Comparison of ENCODE assay signal across 17 cellular contexts in the genomic region with DNA sequence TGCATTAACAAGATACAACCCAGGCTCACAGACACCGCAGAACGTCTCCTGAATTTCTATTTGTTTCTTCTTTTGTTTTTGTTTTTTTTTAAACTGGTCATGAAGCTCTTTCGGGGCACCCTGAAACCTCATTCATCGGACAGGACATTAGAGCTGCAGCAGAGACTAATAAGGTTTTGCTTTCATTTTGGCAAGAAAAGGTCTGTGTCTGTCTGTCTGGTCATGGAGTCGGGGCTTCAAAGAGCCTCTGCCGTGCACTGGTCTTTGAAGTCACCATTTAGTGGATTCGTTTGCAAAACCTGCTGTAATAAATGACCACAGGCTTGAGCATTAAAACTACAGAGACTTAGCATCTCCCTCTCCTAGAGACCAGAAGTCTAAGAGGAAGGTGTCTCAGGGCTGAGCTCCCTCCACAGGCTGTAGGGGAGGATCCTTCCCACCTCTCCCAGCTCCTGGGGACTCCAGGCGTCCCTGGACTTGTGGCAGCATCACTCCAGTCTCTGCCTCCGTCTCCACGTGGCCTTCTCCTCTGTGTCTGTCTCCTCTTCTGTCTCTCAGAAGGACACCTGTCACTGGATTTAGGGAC.
A peak's percentile ranks its signal among the peaks of the same experiment; 100 is the strongest.
DNase-seq lines count a peak whose midpoint lies in the region; ATAC-seq and TF ChIP-seq lines count a peak whose summit lies in the region.
"Had no signal": no experiment of that assay in that cellular context is flagged by ENCODE, and none has a peak within 500 bp of the region (broad histone marks: within the 10 kb centered on the region; RNA-seq: fewer than 3 reads in every experiment).

No MANE protein-coding gene starts in this region.

- H3K27ac ChIP-seq in GM23338 (ENCODE audit: low read depth) = no peak overlapping the region
- no peak overlapping the region for H3K27ac ChIP-seq in spleen
- H3K27ac ChIP-seq: left lung had no signal

- TF ChIP-seq CTCF in GM23338 (conservative IDR thresholded peaks at IDR 0.05; ENCODE audit: low read depth in 2 of 2) (no peak), spleen (IDR thresholded peaks at IDR 0.05 in 8 of 11, conservative IDR thresholded peaks at IDR 0.05 in 3 of 11) (no peak)

- H3K27me3 Mint-ChIP-seq in activated T-cell treated with anti-CD3 and anti-CD28 coated beads, Interleukin-2, amount 50 U/mL, for 4 hours (ENCODE audit: low read depth) = peaks cover 5% of the 10 kb centered on the region
- H3K27me3 Mint-ChIP-seq in GM23338 (ENCODE audit: insufficient read depth, low read depth, poor library complexity) = peaks cover 2% of the 10 kb centered on the region
- peaks cover 3% of the 10 kb centered on the region for H3K27me3 Mint-ChIP-seq in activated T-helper 1 cell treated with anti-CD3 and anti-CD28 coated beads, Interleukin-12 subunit alpha, Interleukin-12 subunit beta, Interleukin-2, Interleukin-4 antibody, amounts not matched to agents 30 ng/mL and 10 ng/mL and 1 ng/mL, durations not matched to agents 14 hours and 24 hours and 36 hours (ENCODE audit: insufficient read depth)
- H3K27me3 Mint-ChIP-seq in stimulated activated naive B cell treated with anti-CD40 and anti-IgM and Interleukin-4, amounts not matched to agents 10 μg/mL and 1 μg/mL and 100 μg/mL, for 72 hours = peaks cover 16 to 26% of the 10 kb centered on the region in 2 donors

- H3K4me3 ChIP-seq in GM23338 = no peak overlapping the region
- H3K4me3 ChIP-seq in spleen = no peak overlapping the region
- H3K4me3 ChIP-seq: left lung had no signal

- H4K20me1 ChIP-seq in GM23338 (replicated peaks; ENCODE audit: insufficient read depth) = no peaks in the 10 kb centered on the region

- no peak for TF ChIP-seq POLR2A in spleen (IDR thresholded peaks at IDR 0.05)

- peaks cover 5% of the 10 kb centered on the region for H3K4me1 Mint-ChIP-seq in activated T-cell treated with anti-CD3 and anti-CD28 coated beads, Interleukin-2, amount 50 U/mL, for 4 hours (ENCODE audit: low read depth)
- H3K4me1 Mint-ChIP-seq in GM23338 = no peaks in the 10 kb centered on the region
- peaks cover 7% of the 10 kb centered on the region for H3K4me1 Mint-ChIP-seq in activated T-helper 1 cell treated with anti-CD3 and anti-CD28 coated beads, Interleukin-12 subunit alpha, Interleukin-12 subunit beta, Interleukin-2, Interleukin-4 antibody, amounts not matched to agents 30 ng/mL and 10 ng/mL and 1 ng/mL, durations not matched to agents 14 hours and 24 hours and 36 hours (ENCODE audit: low read depth)
- peaks cover 0 to 8% of the 10 kb centered on the region in 2 donors for H3K4me1 Mint-ChIP-seq in stimulated activated naive B cell treated with anti-CD40 and anti-IgM and Interleukin-4, amounts not matched to agents 10 μg/mL and 1 μg/mL and 100 μg/mL, for 72 hours

- no peak for ATAC-seq in activated T-cell treated with anti-CD3 and anti-CD28 coated beads, Interleukin-2, amount 50 U/mL, for 4 hours
- ATAC-seq in GM23338 (no peak), HG03565 (IDR thresholded peaks at IDR 0.05; ENCODE audit: unreplicated experiment) (no peak), GM21619 (IDR thresholded peaks at IDR 0.05; ENCODE audit: unreplicated experiment) (no peak)
- ATAC-seq in stimulated activated naive B cell treated with anti-CD40 and anti-IgM and Interleukin-4, amounts not matched to agents 10 μg/mL and 1 μg/mL and 100 μg/mL, for 72 hours (replicated peaks) = no peak
- ATAC-seq: left lung, right cardiac atrium had no signal

- H3K27ac Mint-ChIP-seq in GM23338 = no peak overlapping the region
- no peak overlapping the region for H3K27ac Mint-ChIP-seq in activated T-helper 1 cell treated with anti-CD3 and anti-CD28 coated beads, Interleukin-12 subunit alpha, Interleukin-12 subunit beta, Interleukin-2, Interleukin-4 antibody, amounts not matched to agents 30 ng/mL and 10 ng/mL and 1 ng/mL, durations not matched to agents 14 hours and 24 hours and 36 hours
- peak overlapping the region; percentile 1 for H3K27ac Mint-ChIP-seq in stimulated activated naive B cell treated with anti-CD40 and anti-IgM and Interleukin-4, amounts not matched to agents 10 μg/mL and 1 μg/mL and 100 μg/mL, for 72 hours
- H3K27ac Mint-ChIP-seq: brain had no signal

- no peaks in the 10 kb centered on the region for H3K9me3 ChIP-seq in spleen
- H3K9me3 ChIP-seq: left lung had no signal

- DNase-seq in activated T-cell treated with anti-CD3 and anti-CD28 coated beads, Interleukin-2, amount 50 U/mL, for 4 hours = no peak
- no peak for DNase-seq in activated T-cell treated with anti-CD3 and anti-CD28 coated beads, Interleukin-2, amount 50 U/mL, for 48 hours
- DNase-seq in GM23338 (ENCODE audit: low spot score) = no peak
- no peak for DNase-seq in activated T-helper 1 cell treated with anti-CD3 and anti-CD28 coated beads, Interleukin-12 subunit alpha, Interleukin-12 subunit beta, Interleukin-2, Interleukin-4 antibody, amounts not matched to agents 30 ng/mL and 10 ng/mL and 1 ng/mL, durations not matched to agents 14 hours and 24 hours and 36 hours (ENCODE audit: low spot score)
- DNase-seq in stimulated activated naive B cell treated with anti-CD40 and anti-IgM and Interleukin-4, amounts not matched to agents 10 μg/mL and 1 μg/mL and 100 μg/mL, for 72 hours = no peak
- no peak for DNase-seq in spleen
- DNase-seq: activated CD4-positive, alpha-beta T cell treated with anti-CD3 and anti-CD28 coated beads, Interleukin-2, amount 50 U/mL, for 48 hours; activated gamma-delta T cell treated with Interleukin-2 at 50 U/mL for 16 hours; left lung; NCI-H1048; NCI-H2171 treated with DMSO at 0.1 percent for 48 hours; right cardiac atrium; Right ventricle myocardium superior; stimulated activated CD4-positive, alpha-beta T cell treated with anti-CD3 and anti-CD28 coated beads, Interleukin-4, amount 100 ng/mL, for 24 hours had no signal

- no peaks in the 10 kb centered on the region for H3K9me3 Mint-ChIP-seq in activated T-cell treated with anti-CD3 and anti-CD28 coated beads, Interleukin-2, amount 50 U/mL, for 4 hours
- peaks cover 37% of the 10 kb centered on the region for H3K9me3 Mint-ChIP-seq in GM23338
- H3K9me3 Mint-ChIP-seq in activated T-helper 1 cell treated with anti-CD3 and anti-CD28 coated beads, Interleukin-12 subunit alpha, Interleukin-12 subunit beta, Interleukin-2, Interleukin-4 antibody, amounts not matched to agents 30 ng/mL and 10 ng/mL and 1 ng/mL, durations not matched to agents 14 hours and 24 hours and 36 hours = peaks cover 3% of the 10 kb centered on the region
- H3K9me3 Mint-ChIP-seq in stimulated activated naive B cell treated with anti-CD40 and anti-IgM and Interleukin-4, amounts not matched to agents 10 μg/mL and 1 μg/mL and 100 μg/mL, for 72 hours = no peaks in the 10 kb centered on the region

- H3K4me2 ChIP-seq in GM23338 = no peak overlapping the region

- H3K9me2 ChIP-seq in GM23338 (ENCODE audit: insufficient read depth) = no peaks in the 10 kb centered on the region

- intact Hi-C loops in activated T-helper 1 cell treated with anti-CD3 and anti-CD28 coated beads, Interleukin-12 subunit alpha, Interleukin-12 subunit beta, Interleukin-2, Interleukin-4 antibody, amounts not matched to agents 30 ng/mL and 10 ng/mL and 1 ng/mL, durations not matched to agents 14 hours and 24 hours and 36 hours (cut with micrococcal nuclease) = no loop called here
- intact Hi-C loops in spleen (cut with DNase I; ENCODE audit: low total_unique reads) = no loop called here

- H3K27me3 ChIP-seq in GM23338 (ENCODE audit: insufficient read depth) (no peaks in the 10 kb centered on the region), spleen (replicated peaks in 1 of 7) (peaks cover 0 to 18% (median 0%) of the 10 kb centered on the region in 7 donors)

- H3K79me2 ChIP-seq in GM23338 (replicated peaks; ENCODE audit: insufficient read depth) = no peaks in the 10 kb centered on the region

- H3K36me3 ChIP-seq in GM23338 (ENCODE audit: insufficient read depth) (no peaks in the 10 kb centered on the region), spleen (no peaks in the 10 kb centered on the region)
- H3K36me3 ChIP-seq: left lung had no signal

- peaks cover 9% of the 10 kb centered on the region for H3K4me1 ChIP-seq in GM23338 (ENCODE audit: insufficient read depth)
- no peaks in the 10 kb centered on the region for H3K4me1 ChIP-seq in spleen
- H3K4me1 ChIP-seq: left lung had no signal

- H3K4me3 Mint-ChIP-seq in activated T-cell treated with anti-CD3 and anti-CD28 coated beads, Interleukin-2, amount 50 U/mL, for 4 hours = peak overlapping the region; percentile 56
- H3K4me3 Mint-ChIP-seq in GM23338 = no peak overlapping the region
- H3K4me3 Mint-ChIP-seq in activated T-helper 1 cell treated with anti-CD3 and anti-CD28 coated beads, Interleukin-12 subunit alpha, Interleukin-12 subunit beta, Interleukin-2, Interleukin-4 antibody, amounts not matched to agents 30 ng/mL and 10 ng/mL and 1 ng/mL, durations not matched to agents 14 hours and 24 hours and 36 hours = peak overlapping the region; percentile 35
- peak overlapping the region; percentile 37 to 66 for H3K4me3 Mint-ChIP-seq in stimulated activated naive B cell treated with anti-CD40 and anti-IgM and Interleukin-4, amounts not matched to agents 10 μg/mL and 1 μg/mL and 100 μg/mL, for 72 hours

- no peaks in the 10 kb centered on the region for H3F3A ChIP-seq in GM23338 (replicated peaks; ENCODE audit: low read depth)

- peak overlapping the region; percentile 52; the same call in 1 of the 2 replicates for H2AFZ ChIP-seq in GM23338

- 36 to 49% (median 39%) methylated on average over 10 of the region's 10 CpGs for WGBS in spleen, 5 donors

- H3K36me3 Mint-ChIP-seq in activated T-cell treated with anti-CD3 and anti-CD28 coated beads, Interleukin-2, amount 50 U/mL, for 4 hours (ENCODE audit: insufficient read depth) = no peaks in the 10 kb centered on the region
- peaks cover 31% of the 10 kb centered on the region for H3K36me3 Mint-ChIP-seq in GM23338 (ENCODE audit: low read depth)
- no peaks in the 10 kb centered on the region for H3K36me3 Mint-ChIP-seq in activated T-helper 1 cell treated with anti-CD3 and anti-CD28 coated beads, Interleukin-12 subunit alpha, Interleukin-12 subunit beta, Interleukin-2, Interleukin-4 antibody, amounts not matched to agents 30 ng/mL and 10 ng/mL and 1 ng/mL, durations not matched to agents 14 hours and 24 hours and 36 hours (ENCODE audit: low read depth)
- H3K36me3 Mint-ChIP-seq in stimulated activated naive B cell treated with anti-CD40 and anti-IgM and Interleukin-4, amounts not matched to agents 10 μg/mL and 1 μg/mL and 100 μg/mL, for 72 hours = no peaks in the 10 kb centered on the region
- H3K36me3 Mint-ChIP-seq: brain had no signal

TF ChIP-seq in GM23338, 12 proteins besides CTCF, POLR2A, EP300 and RAD21 (continues in another document):
- no peak for TF ChIP-seq POLR2AphosphoS5 (IDR thresholded peaks at IDR 0.05; ENCODE audit: low read depth)
- no peak for TF ChIP-seq ZNF331 (CRISPR knock-in tag; IDR thresholded peaks at IDR 0.05; ENCODE audit: low read depth)
- TF ChIP-seq EZH2 (IDR thresholded peaks at IDR 0.05; ENCODE audit: low read depth, unreplicated experiment) = no peak
- TF ChIP-seq STAT1 (IDR thresholded peaks at IDR 0.05; ENCODE audit: unreplicated experiment) = no peak
- no peak for TF ChIP-seq JUNB (IDR thresholded peaks at IDR 0.05; ENCODE audit: unreplicated experiment)
- TF ChIP-seq CREB1 (CRISPR knock-in tag; IDR thresholded peaks at IDR 0.05; ENCODE audit: low read depth) = no peak
